In genomic region chr12:52415870-52416750, GRCh38 we compare ENCODE assay signal across 2 cellular contexts.
A peak's percentile ranks its signal among the peaks of the same experiment; 100 is the strongest.
TF ChIP-seq lines count a peak whose summit lies in the region.

No MANE protein-coding gene starts in this region.

TF ChIP-seq in HepG2, 621 proteins besides CTCF, POLR2A, EP300 and RAD21:
- TF ChIP-seq MNT (IDR thresholded peaks at IDR 0.05): peak; percentile 90
- no peak for TF ChIP-seq ATF7 (IDR thresholded peaks at IDR 0.05)
- no peak for TF ChIP-seq ATF7 (CRISPR knock-in tag; IDR thresholded peaks at IDR 0.05)
TF ChIP-seq in HepG2: peak in this region for 1.

TF ChIP-seq in HEK293T, 16 proteins besides CTCF, POLR2A, EP300 and RAD21:
- no peak for TF ChIP-seq FOXK2 (IDR thresholded peaks at IDR 0.05)
- no peak for TF ChIP-seq ARNT (IDR thresholded peaks at IDR 0.05)
- TF ChIP-seq CTBP1 (IDR thresholded peaks at IDR 0.05; ENCODE audit: borderline replicate concordance): no peak
- TF ChIP-seq ZNF384 (IDR thresholded peaks at IDR 0.05): no peak
- no peak for TF ChIP-seq PKNOX1 (IDR thresholded peaks at IDR 0.05)
- no peak for TF ChIP-seq NFRKB (IDR thresholded peaks at IDR 0.05)
- TF ChIP-seq TARDBP (IDR thresholded peaks at IDR 0.05): no peak
- TF ChIP-seq SP1 (IDR thresholded peaks at IDR 0.05): no peak
- no peak for TF ChIP-seq SUZ12 (IDR thresholded peaks at IDR 0.05)
- TF ChIP-seq L3MBTL2 (conservative IDR thresholded peaks at IDR 0.05): no peak
- no peak for TF ChIP-seq BHLHE40 (IDR thresholded peaks at IDR 0.05; ENCODE audit: borderline replicate concordance)
- no peak for TF ChIP-seq HDGF (IDR thresholded peaks at IDR 0.05; ENCODE audit: borderline replicate concordance)
